Comparison of ENCODE assay signal across 1 cellular context in genomic region chr4:17812801-17813200, GRCh38.
TF ChIP-seq lines count a peak whose summit lies in the region.

No MANE protein-coding gene starts in this region.

TF ChIP-seq in H1, 55 proteins besides CTCF, POLR2A, EP300 and RAD21:
- TF ChIP-seq JUND (IDR thresholded peaks at IDR 0.05; ENCODE audit: low read length) (no peak), CHD1 (IDR thresholded peaks at IDR 0.05; ENCODE audit: low read depth, low read length) (no peak), CHD2 (IDR thresholded peaks at IDR 0.05; ENCODE audit: low read length) (no peak), SP4 (IDR thresholded peaks at IDR 0.05; ENCODE audit: low read length) (no peak), TEAD4 (IDR thresholded peaks at IDR 0.05; ENCODE audit: low read depth, low read length) (no peak), SIN3A (conservative IDR thresholded peaks at IDR 0.05 in 1 of 2, IDR thresholded peaks at IDR 0.05 in 1 of 2; ENCODE audit: low read depth in 1 of 2, low read length in 2 of 2) (no peak), POLR2AphosphoS5 (IDR thresholded peaks at IDR 0.05; ENCODE audit: low read depth, low read length) (no peak)
- TF ChIP-seq, protein P1, sequence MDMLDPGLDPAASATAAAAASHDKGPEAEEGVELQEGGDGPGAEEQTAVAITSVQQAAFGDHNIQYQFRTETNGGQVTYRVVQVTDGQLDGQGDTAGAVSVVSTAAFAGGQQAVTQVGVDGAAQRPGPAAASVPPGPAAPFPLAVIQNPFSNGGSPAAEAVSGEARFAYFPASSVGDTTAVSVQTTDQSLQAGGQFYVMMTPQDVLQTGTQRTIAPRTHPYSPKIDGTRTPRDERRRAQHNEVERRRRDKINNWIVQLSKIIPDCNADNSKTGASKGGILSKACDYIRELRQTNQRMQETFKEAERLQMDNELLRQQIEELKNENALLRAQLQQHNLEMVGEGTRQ (IDR thresholded peaks at IDR 0.05; ENCODE audit: low read length) = no peak
